In the genomic region with DNA sequence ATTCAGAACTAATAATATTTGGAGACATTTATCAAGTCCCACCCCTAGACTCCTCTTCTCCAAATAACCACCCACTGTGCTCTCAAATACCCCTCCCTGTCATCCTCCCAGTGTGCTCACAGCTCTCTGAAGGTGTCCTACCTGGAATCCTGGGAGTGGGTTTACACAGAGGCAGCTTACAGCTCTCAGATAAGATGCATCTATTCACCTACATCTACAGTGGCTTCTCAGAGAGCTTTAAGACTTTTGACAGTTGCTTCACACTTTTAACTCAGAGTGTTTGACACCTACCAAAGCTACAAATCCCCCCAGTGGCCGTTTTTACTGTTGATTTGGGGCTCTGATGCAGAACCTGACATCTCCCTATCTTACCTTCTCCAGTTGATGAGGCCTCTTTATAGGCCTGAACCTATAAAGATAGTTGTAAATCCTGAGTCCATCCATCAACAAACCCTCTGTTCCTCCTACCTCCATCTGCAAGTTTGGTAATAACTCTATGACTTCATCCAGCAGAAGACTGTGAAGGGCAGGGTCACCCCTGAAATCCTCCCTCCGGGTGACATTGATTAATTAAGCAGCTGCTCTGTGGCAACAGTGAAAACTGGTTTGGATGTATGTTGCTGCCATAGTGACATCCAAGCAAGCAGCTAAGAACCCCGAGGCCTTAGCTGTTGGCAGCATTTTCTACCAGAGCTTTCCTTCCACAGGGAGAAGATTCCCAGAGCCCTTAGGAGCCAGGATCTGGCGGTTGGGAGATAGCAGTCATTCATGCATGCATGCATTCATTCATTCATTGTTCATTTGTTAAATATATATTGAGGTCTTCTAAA, we compare ENCODE assay signal across 1 cellular context.
TF ChIP-seq lines count a peak whose summit lies in the region.

No MANE protein-coding gene starts in this region.

TF ChIP-seq in K562, 482 proteins besides CTCF, POLR2A, EP300 and RAD21 (continued from another document):
- TF ChIP-seq, protein P1, sequence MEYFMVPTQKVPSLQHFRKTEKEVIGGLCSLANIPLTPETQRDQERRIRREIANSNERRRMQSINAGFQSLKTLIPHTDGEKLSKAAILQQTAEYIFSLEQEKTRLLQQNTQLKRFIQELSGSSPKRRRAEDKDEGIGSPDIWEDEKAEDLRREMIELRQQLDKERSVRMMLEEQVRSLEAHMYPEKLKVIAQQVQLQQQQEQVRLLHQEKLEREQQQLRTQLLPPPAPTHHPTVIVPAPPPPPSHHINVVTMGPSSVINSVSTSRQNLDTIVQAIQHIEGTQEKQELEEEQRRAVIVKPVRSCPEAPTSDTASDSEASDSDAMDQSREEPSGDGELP (CRISPR knock-in tag; IDR thresholded peaks at IDR 0.05; ENCODE audit: borderline replicate concordance): 0 out of 2 replicates have a peak, but pooled peaks have one; percentile 23
- TF ChIP-seq NCOA6 (IDR thresholded peaks at IDR 0.05): no peak
- TF ChIP-seq CEBPB (tag; IDR thresholded peaks at IDR 0.05): peak; percentile 67; the same call in 1 of the 2 replicates
- no peak for TF ChIP-seq ZNF57 (CRISPR knock-in tag; IDR thresholded peaks at IDR 0.05)
- TF ChIP-seq, protein P2, sequence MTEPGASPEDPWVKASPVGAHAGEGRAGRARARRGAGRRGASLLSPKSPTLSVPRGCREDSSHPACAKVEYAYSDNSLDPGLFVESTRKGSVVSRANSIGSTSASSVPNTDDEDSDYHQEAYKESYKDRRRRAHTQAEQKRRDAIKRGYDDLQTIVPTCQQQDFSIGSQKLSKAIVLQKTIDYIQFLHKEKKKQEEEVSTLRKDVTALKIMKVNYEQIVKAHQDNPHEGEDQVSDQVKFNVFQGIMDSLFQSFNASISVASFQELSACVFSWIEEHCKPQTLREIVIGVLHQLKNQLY (CRISPR knock-in tag; conservative IDR thresholded peaks at IDR 0.05): no peak
- TF ChIP-seq ZNF24 (IDR thresholded peaks at IDR 0.05): peak; percentile 65; the same call in 1 of the 2 replicates
- no peak for TF ChIP-seq GATAD2A (IDR thresholded peaks at IDR 0.05)
- TF ChIP-seq, protein P3, sequence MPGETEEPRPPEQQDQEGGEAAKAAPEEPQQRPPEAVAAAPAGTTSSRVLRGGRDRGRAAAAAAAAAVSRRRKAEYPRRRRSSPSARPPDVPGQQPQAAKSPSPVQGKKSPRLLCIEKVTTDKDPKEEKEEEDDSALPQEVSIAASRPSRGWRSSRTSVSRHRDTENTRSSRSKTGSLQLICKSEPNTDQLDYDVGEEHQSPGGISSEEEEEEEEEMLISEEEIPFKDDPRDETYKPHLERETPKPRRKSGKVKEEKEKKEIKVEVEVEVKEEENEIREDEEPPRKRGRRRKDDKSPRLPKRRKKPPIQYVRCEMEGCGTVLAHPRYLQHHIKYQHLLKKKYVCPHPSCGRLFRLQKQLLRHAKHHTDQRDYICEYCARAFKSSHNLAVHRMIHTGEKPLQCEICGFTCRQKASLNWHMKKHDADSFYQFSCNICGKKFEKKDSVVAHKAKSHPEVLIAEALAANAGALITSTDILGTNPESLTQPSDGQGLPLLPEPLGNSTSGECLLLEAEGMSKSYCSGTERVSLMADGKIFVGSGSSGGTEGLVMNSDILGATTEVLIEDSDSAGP (CRISPR knock-in tag; IDR thresholded peaks at IDR 0.05): no peak
- no peak for TF ChIP-seq XRCC3 (IDR thresholded peaks at IDR 0.05)
- TF ChIP-seq, protein P4, sequence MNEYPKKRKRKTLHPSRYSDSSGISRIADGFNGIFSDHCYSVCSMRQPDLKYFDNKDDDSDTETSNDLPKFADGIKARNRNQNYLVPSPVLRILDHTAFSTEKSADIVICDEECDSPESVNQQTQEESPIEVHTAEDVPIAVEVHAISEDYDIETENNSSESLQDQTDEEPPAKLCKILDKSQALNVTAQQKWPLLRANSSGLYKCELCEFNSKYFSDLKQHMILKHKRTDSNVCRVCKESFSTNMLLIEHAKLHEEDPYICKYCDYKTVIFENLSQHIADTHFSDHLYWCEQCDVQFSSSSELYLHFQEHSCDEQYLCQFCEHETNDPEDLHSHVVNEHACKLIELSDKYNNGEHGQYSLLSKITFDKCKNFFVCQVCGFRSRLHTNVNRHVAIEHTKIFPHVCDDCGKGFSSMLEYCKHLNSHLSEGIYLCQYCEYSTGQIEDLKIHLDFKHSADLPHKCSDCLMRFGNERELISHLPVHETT (CRISPR knock-in tag; conservative IDR thresholded peaks at IDR 0.05 in 1 of 2, IDR thresholded peaks at IDR 0.05 in 1 of 2): no peak
- peak; percentile 93 for TF ChIP-seq MEIS2 (IDR thresholded peaks at IDR 0.05; ENCODE audit: partially characterized antibody)
- TF ChIP-seq NFATC3 (IDR thresholded peaks at IDR 0.05): no peak
- TF ChIP-seq CBFA2T3 (IDR thresholded peaks at IDR 0.05): no peak
- TF ChIP-seq, protein P5, sequence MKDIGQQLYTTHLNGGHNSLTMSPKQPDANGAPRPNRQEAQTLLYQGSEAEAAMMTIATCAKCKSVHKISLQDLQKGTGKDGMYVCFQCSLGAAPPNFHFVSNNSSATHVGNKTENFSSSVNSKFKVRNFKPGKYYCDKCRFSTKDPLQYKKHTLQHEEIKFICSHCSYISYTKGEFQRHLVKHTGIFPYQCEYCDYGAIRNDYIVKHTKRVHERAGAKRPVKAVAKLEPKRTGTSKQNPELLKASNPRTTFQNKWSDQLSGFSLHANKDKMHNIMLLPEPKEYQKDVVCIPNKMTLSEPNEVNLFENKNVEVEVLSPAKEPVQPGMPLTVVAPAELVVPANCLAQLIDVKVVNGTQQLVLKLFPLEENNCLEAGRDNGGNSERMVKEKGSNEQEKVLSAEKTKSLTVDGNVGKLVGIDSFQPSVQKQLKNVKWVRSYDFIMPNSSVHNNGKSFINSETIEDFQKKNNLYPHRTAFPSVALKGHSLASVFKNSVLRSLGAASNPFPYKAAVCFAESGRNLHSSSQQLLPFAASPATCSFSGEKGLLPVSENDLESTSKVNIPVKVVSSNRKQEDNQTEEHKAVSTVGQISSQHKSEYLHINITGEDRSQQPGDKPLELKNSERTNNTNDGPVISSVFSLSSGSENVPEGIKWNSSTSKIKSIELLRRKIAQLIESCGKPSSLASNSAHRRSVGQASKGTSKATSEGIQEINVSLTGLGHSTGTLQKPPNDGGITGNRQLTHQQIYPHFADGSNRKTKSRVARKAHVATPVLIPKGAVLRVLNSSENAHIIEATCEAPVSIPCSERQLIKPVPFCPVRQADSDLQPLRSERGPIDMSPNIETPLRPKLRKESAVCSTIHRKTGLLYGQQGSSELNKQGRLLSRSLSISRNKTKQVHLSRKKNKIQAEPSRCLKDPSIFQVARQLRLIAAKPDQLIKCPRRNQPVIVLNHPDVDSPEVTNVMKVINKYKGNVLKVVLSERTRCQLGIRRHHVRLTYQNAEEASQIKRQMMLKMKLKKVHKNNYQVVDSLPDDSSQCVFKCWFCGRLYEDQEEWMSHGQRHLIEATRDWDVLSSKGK (CRISPR knock-in tag; IDR thresholded peaks at IDR 0.05): no peak
- TF ChIP-seq, protein P6, sequence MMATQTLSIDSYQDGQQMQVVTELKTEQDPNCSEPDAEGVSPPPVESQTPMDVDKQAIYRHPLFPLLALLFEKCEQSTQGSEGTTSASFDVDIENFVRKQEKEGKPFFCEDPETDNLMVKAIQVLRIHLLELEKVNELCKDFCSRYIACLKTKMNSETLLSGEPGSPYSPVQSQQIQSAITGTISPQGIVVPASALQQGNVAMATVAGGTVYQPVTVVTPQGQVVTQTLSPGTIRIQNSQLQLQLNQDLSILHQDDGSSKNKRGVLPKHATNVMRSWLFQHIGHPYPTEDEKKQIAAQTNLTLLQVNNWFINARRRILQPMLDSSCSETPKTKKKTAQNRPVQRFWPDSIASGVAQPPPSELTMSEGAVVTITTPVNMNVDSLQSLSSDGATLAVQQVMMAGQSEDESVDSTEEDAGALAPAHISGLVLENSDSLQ (IDR thresholded peaks at IDR 0.05): peak; percentile 91
- TF ChIP-seq, protein P7, sequence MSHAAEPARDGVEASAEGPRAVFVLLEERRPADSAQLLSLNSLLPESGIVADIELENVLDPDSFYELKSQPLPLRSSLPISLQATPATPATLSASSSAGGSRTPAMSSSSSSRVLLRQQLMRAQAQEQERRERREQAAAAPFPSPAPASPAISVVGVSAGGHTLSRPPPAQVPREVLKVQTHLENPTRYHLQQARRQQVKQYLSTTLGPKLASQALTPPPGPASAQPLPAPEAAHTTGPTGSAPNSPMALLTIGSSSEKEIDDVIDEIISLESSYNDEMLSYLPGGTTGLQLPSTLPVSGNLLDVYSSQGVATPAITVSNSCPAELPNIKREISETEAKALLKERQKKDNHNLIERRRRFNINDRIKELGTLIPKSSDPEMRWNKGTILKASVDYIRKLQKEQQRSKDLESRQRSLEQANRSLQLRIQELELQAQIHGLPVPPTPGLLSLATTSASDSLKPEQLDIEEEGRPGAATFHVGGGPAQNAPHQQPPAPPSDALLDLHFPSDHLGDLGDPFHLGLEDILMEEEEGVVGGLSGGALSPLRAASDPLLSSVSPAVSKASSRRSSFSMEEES (CRISPR knock-in tag; IDR thresholded peaks at IDR 0.05): no peak
- TF ChIP-seq, protein P8, sequence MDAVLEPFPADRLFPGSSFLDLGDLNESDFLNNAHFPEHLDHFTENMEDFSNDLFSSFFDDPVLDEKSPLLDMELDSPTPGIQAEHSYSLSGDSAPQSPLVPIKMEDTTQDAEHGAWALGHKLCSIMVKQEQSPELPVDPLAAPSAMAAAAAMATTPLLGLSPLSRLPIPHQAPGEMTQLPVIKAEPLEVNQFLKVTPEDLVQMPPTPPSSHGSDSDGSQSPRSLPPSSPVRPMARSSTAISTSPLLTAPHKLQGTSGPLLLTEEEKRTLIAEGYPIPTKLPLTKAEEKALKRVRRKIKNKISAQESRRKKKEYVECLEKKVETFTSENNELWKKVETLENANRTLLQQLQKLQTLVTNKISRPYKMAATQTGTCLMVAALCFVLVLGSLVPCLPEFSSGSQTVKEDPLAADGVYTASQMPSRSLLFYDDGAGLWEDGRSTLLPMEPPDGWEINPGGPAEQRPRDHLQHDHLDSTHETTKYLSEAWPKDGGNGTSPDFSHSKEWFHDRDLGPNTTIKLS (IDR thresholded peaks at IDR 0.05; ENCODE audit: borderline replicate concordance, low read depth): no peak
- TF ChIP-seq, protein P9, sequence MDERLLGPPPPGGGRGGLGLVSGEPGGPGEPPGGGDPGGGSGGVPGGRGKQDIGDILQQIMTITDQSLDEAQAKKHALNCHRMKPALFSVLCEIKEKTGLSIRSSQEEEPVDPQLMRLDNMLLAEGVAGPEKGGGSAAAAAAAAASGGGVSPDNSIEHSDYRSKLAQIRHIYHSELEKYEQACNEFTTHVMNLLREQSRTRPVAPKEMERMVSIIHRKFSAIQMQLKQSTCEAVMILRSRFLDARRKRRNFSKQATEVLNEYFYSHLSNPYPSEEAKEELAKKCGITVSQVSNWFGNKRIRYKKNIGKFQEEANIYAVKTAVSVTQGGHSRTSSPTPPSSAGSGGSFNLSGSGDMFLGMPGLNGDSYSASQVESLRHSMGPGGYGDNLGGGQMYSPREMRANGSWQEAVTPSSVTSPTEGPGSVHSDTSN (CRISPR knock-in tag; IDR thresholded peaks at IDR 0.05; ENCODE audit: low read depth): no peak
- TF ChIP-seq, protein P9 (tag; conservative IDR thresholded peaks at IDR 0.05; ENCODE audit: low read depth): peak; percentile 95
- TF ChIP-seq DMBX1 (CRISPR knock-in tag; IDR thresholded peaks at IDR 0.05; ENCODE audit: borderline replicate concordance): no peak
